In genomic region chr17:45777388-45777787, GRCh38 we compare ENCODE assay signal across 39 cellular contexts. TPM values are rescaled to one million over a fixed set of nuclear protein-coding genes. Genes with fewer than 3 reads are reported as not detected.
"Had no signal": no experiment of that assay in that cellular context is flagged by ENCODE, and none has a peak within 500 bp of the region (broad histone marks: within the 10 kb centered on the region; RNA-seq: fewer than 3 reads in every experiment).

No MANE protein-coding gene starts in this region.

- H3K4me1 Mint-ChIP-seq: activated CD4-positive, alpha-beta T cell treated with anti-CD3 and anti-CD28 coated beads, Interleukin-2, amount 10 ng/mL, durations not matched to agents 24 days and 14 days; activated naive CD8-positive, alpha-beta T cell treated with anti-CD3 and anti-CD28 coated beads for 36 hours; mesothelial cell of epicardium; stimulated activated memory B cell treated with anti-CD40 and anti-IgM and Interleukin-4, amounts not matched to agents 10 μg/mL and 1 μg/mL and 100 μg/mL, for 72 hours; stimulated activated naive CD8-positive, alpha-beta T cell treated with anti-CD3 and anti-CD28 coated beads, Interleukin-15, amount 100 ng/mL, for 72 hours had no signal

- H3K4me1 ChIP-seq: adrenal gland, psoas muscle had no signal

- H3K79me2 ChIP-seq: parathyroid adenoma had no signal

- FAIRE-seq: astrocyte, endothelial cell of umbilical vein, keratinocyte had no signal

- H3K27me3 ChIP-seq: vagina had no signal

- H3K4me2 ChIP-seq: smooth muscle cell had no signal

- H3K27ac ChIP-seq: adrenal gland, brain microvascular endothelial cell, parathyroid adenoma, psoas muscle, vagina, WERI-Rb-1 had no signal

- H3K36me3 ChIP-seq: adrenal gland, brain microvascular endothelial cell, vagina, WERI-Rb-1 had no signal

- H3K4me3 Mint-ChIP-seq: activated CD4-positive, alpha-beta memory T cell treated with anti-CD3 and anti-CD28 coated beads for 36 hours; activated CD4-positive, alpha-beta T cell treated with anti-CD3 and anti-CD28 coated beads, Interleukin-2, amount 10 ng/mL, durations not matched to agents 24 days and 14 days; activated naive CD4-positive, alpha-beta T cell treated with anti-CD3 and anti-CD28 coated beads for 36 hours; activated naive CD8-positive, alpha-beta T cell treated with anti-CD3 and anti-CD28 coated beads for 36 hours; activated T-helper 1 cell treated with anti-CD3 and anti-CD28 coated beads, Interleukin-12 subunit alpha, Interleukin-12 subunit beta, Interleukin-2, Interleukin-4 antibody, amounts not matched to agents 30 ng/mL and 10 ng/mL and 1 ng/mL, durations not matched to agents 14 hours and 24 hours and 36 hours; effector memory CD8-positive, alpha-beta T cell; mesothelial cell of epicardium; naive thymus-derived CD4-positive, alpha-beta T cell; stimulated activated memory B cell treated with anti-CD40 and anti-IgM and Interleukin-4, amounts not matched to agents 10 μg/mL and 1 μg/mL and 100 μg/mL, for 72 hours; stimulated activated naive CD8-positive, alpha-beta T cell treated with anti-CD3 and anti-CD28 coated beads, Interleukin-15, amount 100 ng/mL, for 72 hours; type B pancreatic cell had no signal

- H3K9me3 ChIP-seq: adrenal gland, psoas muscle, vagina had no signal

- H3K9me3 Mint-ChIP-seq: activated CD4-positive, alpha-beta memory T cell treated with anti-CD3 and anti-CD28 coated beads for 36 hours; activated CD4-positive, alpha-beta T cell treated with anti-CD3 and anti-CD28 coated beads, Interleukin-2, amount 10 ng/mL, durations not matched to agents 24 days and 14 days; activated naive CD4-positive, alpha-beta T cell treated with anti-CD3 and anti-CD28 coated beads for 36 hours; activated T-helper 1 cell treated with anti-CD3 and anti-CD28 coated beads, Interleukin-12 subunit alpha, Interleukin-12 subunit beta, Interleukin-2, Interleukin-4 antibody, amounts not matched to agents 30 ng/mL and 10 ng/mL and 1 ng/mL, durations not matched to agents 14 hours and 24 hours and 36 hours; effector memory CD8-positive, alpha-beta T cell; type B pancreatic cell had no signal

- ATAC-seq: effector memory CD8-positive, alpha-beta T cell; left cardiac atrium; naive thymus-derived CD4-positive, alpha-beta T cell; psoas muscle; stimulated activated memory B cell treated with anti-CD40 and anti-IgM and Interleukin-4, amounts not matched to agents 10 μg/mL and 1 μg/mL and 100 μg/mL, for 72 hours; stimulated activated naive CD8-positive, alpha-beta T cell treated with anti-CD3 and anti-CD28 coated beads, Interleukin-15, amount 100 ng/mL, for 72 hours had no signal

- DNase-seq: activated CD4-positive, alpha-beta memory T cell treated with anti-CD3 and anti-CD28 coated beads for 36 hours; activated CD4-positive, alpha-beta T cell treated with anti-CD3 and anti-CD28 coated beads, Interleukin-2, amount 10 ng/mL, durations not matched to agents 24 days and 14 days; activated CD4-positive, CD25-positive, alpha-beta regulatory T cell treated with anti-CD3 and anti-CD28 coated beads, Interleukin-2, amount 50 U/mL, for 72 hours; activated CD8-positive, alpha-beta memory T cell treated with anti-CD3 and anti-CD28 coated beads, Interleukin-2, amount 50 U/mL, for 4 hours; activated effector memory CD4-positive, alpha-beta T cell treated with anti-CD3 and anti-CD28 coated beads, Interleukin-2, amount 50 U/mL, for 16 hours; activated naive CD4-positive, alpha-beta T cell treated with anti-CD3 and anti-CD28 coated beads for 36 hours; activated naive CD8-positive, alpha-beta T cell treated with anti-CD3 and anti-CD28 coated beads for 36 hours; activated T-cell treated with anti-CD3 and anti-CD28 coated beads, Interleukin-2, amount 50 U/mL, for 1 hour; adrenal gland; brain microvascular endothelial cell; cortex of kidney; effector memory CD8-positive, alpha-beta T cell; head of caudate nucleus; hippocampal formation; left cardiac atrium; naive thymus-derived CD4-positive, alpha-beta T cell; nucleus accumbens; psoas muscle; stimulated activated CD4-positive, alpha-beta T cell treated with anti-CD3 and anti-CD28 coated beads, Interleukin-1b, Interleukin-23, amount 100 ng/mL, for 48 hours; stimulated activated CD4-positive, alpha-beta T cell treated with anti-CD3 and anti-CD28 coated beads, Interleukin-4, amount 100 ng/mL, for 4 hours; stimulated activated CD8-positive, alpha-beta memory T cell treated with anti-CD3 and anti-CD28 coated beads, Interleukin-4, amount 100 ng/mL, for 48 hours; stimulated activated naive CD8-positive, alpha-beta T cell treated with anti-CD3 and anti-CD28 coated beads, Interleukin-15, amount 100 ng/mL, for 72 hours; substantia nigra; T1000; WERI-Rb-1 had no signal

- H3K4me3 ChIP-seq: adrenal gland, psoas muscle, smooth muscle cell, vagina had no signal

- H3K27ac Mint-ChIP-seq: activated CD4-positive, alpha-beta memory T cell treated with anti-CD3 and anti-CD28 coated beads for 36 hours; activated CD4-positive, alpha-beta T cell treated with anti-CD3 and anti-CD28 coated beads, Interleukin-2, amount 10 ng/mL, durations not matched to agents 24 days and 14 days; activated naive CD4-positive, alpha-beta T cell treated with anti-CD3 and anti-CD28 coated beads for 36 hours; activated naive CD8-positive, alpha-beta T cell treated with anti-CD3 and anti-CD28 coated beads for 36 hours; activated T-helper 1 cell treated with anti-CD3 and anti-CD28 coated beads, Interleukin-12 subunit alpha, Interleukin-12 subunit beta, Interleukin-2, Interleukin-4 antibody, amounts not matched to agents 30 ng/mL and 10 ng/mL and 1 ng/mL, durations not matched to agents 14 hours and 24 hours and 36 hours; effector memory CD8-positive, alpha-beta T cell; mesothelial cell of epicardium; naive thymus-derived CD4-positive, alpha-beta T cell; stimulated activated memory B cell treated with anti-CD40 and anti-IgM and Interleukin-4, amounts not matched to agents 10 μg/mL and 1 μg/mL and 100 μg/mL, for 72 hours; stimulated activated naive CD8-positive, alpha-beta T cell treated with anti-CD3 and anti-CD28 coated beads, Interleukin-15, amount 100 ng/mL, for 72 hours; type B pancreatic cell had no signal

- H3K9ac ChIP-seq: parathyroid adenoma had no signal

- H3K36me3 Mint-ChIP-seq: activated CD4-positive, alpha-beta memory T cell treated with anti-CD3 and anti-CD28 coated beads for 36 hours; activated naive CD8-positive, alpha-beta T cell treated with anti-CD3 and anti-CD28 coated beads for 36 hours; mesothelial cell of epicardium; stimulated activated memory B cell treated with anti-CD40 and anti-IgM and Interleukin-4, amounts not matched to agents 10 μg/mL and 1 μg/mL and 100 μg/mL, for 72 hours; type B pancreatic cell had no signal

- H2AFZ ChIP-seq: parathyroid adenoma had no signal

RNA-seq across cellular contexts. Expression of gene CRHR1, which starts 6.7 kb away (rescaled TPM):
- total RNA-seq: activated CD4-positive, alpha-beta memory T cell treated with anti-CD3 and anti-CD28 coated beads for 36 hours; activated CD4-positive, alpha-beta T cell treated with anti-CD3 and anti-CD28 coated beads, Interleukin-2, amount 10 ng/mL, durations not matched to agents 24 days and 14 days; activated CD8-positive, alpha-beta memory T cell treated with anti-CD3 and anti-CD28 coated beads for 36 hours; activated naive CD4-positive, alpha-beta T cell treated with anti-CD3 and anti-CD28 coated beads for 36 hours; activated naive CD8-positive, alpha-beta T cell treated with anti-CD3 and anti-CD28 coated beads for 36 hours; activated T-helper 1 cell treated with anti-CD3 and anti-CD28 coated beads, Interleukin-12 subunit alpha, Interleukin-12 subunit beta, Interleukin-2, Interleukin-4 antibody, amounts not matched to agents 30 ng/mL and 10 ng/mL and 1 ng/mL, durations not matched to agents 14 hours and 24 hours and 36 hours; cardiac septum; endothelial cell of umbilical vein; fibroblast of lung; fibroblast of villous mesenchyme; left cardiac atrium; naive thymus-derived CD4-positive, alpha-beta T cell had no signal
- polyA plus RNA-seq: adrenal gland; endothelial cell of umbilical vein; fibroblast of lung; keratinocyte; naive thymus-derived CD4-positive, alpha-beta T cell; smooth muscle cell had no signal
